16 cellular contexts compared by ENCODE assay signal in the genomic region with DNA sequence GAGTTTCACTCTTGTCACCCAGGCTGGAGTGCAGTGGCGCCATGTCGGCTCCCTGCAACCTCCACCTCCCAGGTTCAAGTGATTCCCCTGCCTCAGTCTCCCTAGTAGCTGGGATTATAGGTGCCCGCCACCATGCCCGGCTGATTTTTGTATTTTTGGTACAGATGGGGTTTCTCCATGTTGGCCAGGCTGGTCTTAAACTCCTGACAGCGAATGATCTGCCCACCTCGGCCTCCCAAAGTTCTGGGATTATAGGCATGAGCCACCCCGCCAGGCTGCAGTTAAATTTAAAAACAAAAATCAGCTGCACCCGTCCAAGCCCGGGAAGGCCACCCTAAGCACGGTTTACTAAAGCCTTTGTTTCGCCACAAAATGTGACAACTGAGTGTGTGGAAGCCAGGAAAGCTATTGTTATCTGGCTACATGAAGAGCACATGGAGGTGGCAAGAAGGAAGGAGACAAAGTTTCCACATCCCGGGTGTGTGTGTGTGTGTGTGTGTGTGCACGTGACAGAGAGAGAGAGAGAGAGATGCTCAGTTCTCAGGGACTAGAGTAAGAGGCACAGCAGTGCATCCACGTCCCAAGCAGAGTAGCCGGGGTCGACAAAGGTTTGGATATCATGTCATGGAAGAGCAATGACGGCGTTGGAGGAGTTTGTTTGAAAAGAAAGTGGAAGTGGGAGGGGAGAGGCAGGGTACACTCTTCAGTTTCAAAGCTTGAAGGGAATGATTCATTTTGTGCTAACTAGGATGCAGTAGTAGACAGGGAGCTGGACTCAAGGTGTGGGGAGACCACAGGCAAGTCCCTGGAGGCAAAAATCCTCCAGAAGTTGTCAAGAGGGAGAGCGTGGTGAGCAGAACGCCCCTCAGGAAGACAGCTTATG. TPM values are rescaled to one million over a fixed set of nuclear protein-coding genes. Genes with fewer than 3 reads are reported as not detected.
DNase-seq lines count a peak whose midpoint lies in the region; ATAC-seq and TF ChIP-seq lines count a peak whose summit lies in the region.
"Had no signal": no experiment of that assay in that cellular context is flagged by ENCODE, and none has a peak within 500 bp of the region (broad histone marks: within the 10 kb centered on the region; RNA-seq: fewer than 3 reads in every experiment).

No MANE protein-coding gene starts in this region.

- no peaks in the 10 kb centered on the region for H3K27me3 Mint-ChIP-seq in activated CD4-positive, alpha-beta T cell treated with anti-CD3 and anti-CD28 coated beads, Interleukin-2, amount 10 ng/mL, durations not matched to agents 24 days and 14 days
- no peaks in the 10 kb centered on the region for H3K27me3 Mint-ChIP-seq in T-cell

- peak overlapping the region; percentile 64 for H3K4me3 Mint-ChIP-seq in activated CD4-positive, alpha-beta T cell treated with anti-CD3 and anti-CD28 coated beads, Interleukin-2, amount 10 ng/mL, durations not matched to agents 24 days and 14 days
- H3K4me3 Mint-ChIP-seq in T-cell, result peak overlapping the region in 2 of 3 donors; percentile 48 to 62

- peak; percentile 79 for DNase-seq in activated CD4-positive, alpha-beta T cell treated with anti-CD3 and anti-CD28 coated beads, Interleukin-2, amount 10 ng/mL, durations not matched to agents 24 days and 14 days
- no peak for DNase-seq in activated CD4-positive, alpha-beta T cell treated with anti-CD3 and anti-CD28 coated beads, Interleukin-2, amount 50 U/mL, for 4 hours
- peak in 1 of 34 experiments; percentile 14 for DNase-seq in T-cell
- DNase-seq in dorsolateral prefrontal cortex, result peak in 3 of 10 donors; percentile 22 to 24 (median 23)
- DNase-seq in stimulated activated naive CD8-positive, alpha-beta T cell treated with anti-CD3 and anti-CD28 coated beads, Interleukin-15, Interleukin-2, amounts not matched to agents 100 U/mL and 50 U/mL, for 24 hours, result peak; percentile 26
- no peak for DNase-seq in NCI-H510A treated with DMSO at 0.1 percent for 48 hours (lab: John Stamatoyannopoulos, UW)
- DNase-seq in cerebellar nuclear complex (lab: John Stamatoyannopoulos, UW), result no peak
- DNase-seq: DND-41; effector CD4-positive, alpha-beta T cell; heart left ventricle; mesenchymal stem cell; NCI-H1092 treated with DMSO at 0.1 percent for 48 hours had no signal

- H3K4me3 ChIP-seq in dorsolateral prefrontal cortex, result no peak overlapping the region
- H3K4me3 ChIP-seq: adrenal gland, heart left ventricle, right lobe of liver had no signal

- H3K27ac ChIP-seq in dorsolateral prefrontal cortex, result peak overlapping the region in 44 of 59 donors; percentile 6 to 87 (median 63)
- H3K27ac ChIP-seq: right lobe of liver had no signal

- peaks cover 60% of the 10 kb centered on the region for H3K4me1 Mint-ChIP-seq in activated CD4-positive, alpha-beta T cell treated with anti-CD3 and anti-CD28 coated beads, Interleukin-2, amount 10 ng/mL, durations not matched to agents 24 days and 14 days
- peaks cover 67 to 76% (median 75%) of the 10 kb centered on the region in 3 donors for H3K4me1 Mint-ChIP-seq in T-cell

- H3K27ac Mint-ChIP-seq in activated CD4-positive, alpha-beta T cell treated with anti-CD3 and anti-CD28 coated beads, Interleukin-2, amount 10 ng/mL, durations not matched to agents 24 days and 14 days, result peak overlapping the region; percentile 82
- H3K27ac Mint-ChIP-seq in T-cell, result peak overlapping the region; percentile 94

- no peaks in the 10 kb centered on the region for H3K9me3 Mint-ChIP-seq in activated CD4-positive, alpha-beta T cell treated with anti-CD3 and anti-CD28 coated beads, Interleukin-2, amount 10 ng/mL, durations not matched to agents 24 days and 14 days
- no peaks in the 10 kb centered on the region for H3K9me3 Mint-ChIP-seq in T-cell

- CTCF ChIA-PET in T-cell (lab: Charles Lee), result interaction anchor here in 1 of 2 donors (0.5 to 1.5 kb wide), 3 partner anchors 26 to 181 kb away, joined by 3 to 4 read pairs (median 3); no protein-coding TSS in a partner anchor

- no peak for TF ChIP-seq CTCF in dorsolateral prefrontal cortex (IDR thresholded peaks at IDR 0.05 in 54 of 56, conservative IDR thresholded peaks at IDR 0.05 in 2 of 56; ENCODE audit: low read depth in 1 of 56, partially characterized antibody in 56 of 56)

- POLR2A ChIA-PET in T-cell (lab: Charles Lee), result interaction anchor here in 1 of 2 donors (0.5 to 0.6 kb wide), 2 partner anchors 14 to 1413 kb away, joined by 3 to 4 read pairs; no protein-coding TSS in a partner anchor

- ATAC-seq in T-cell (replicated peaks in 1 of 4), result no peak
- ATAC-seq in stimulated activated naive CD8-positive, alpha-beta T cell treated with anti-CD3 and anti-CD28 coated beads, Interleukin-15, Interleukin-2, amounts not matched to agents 100 U/mL and 50 U/mL, for 24 hours, result peak; percentile 13
- ATAC-seq in HG03520 (IDR thresholded peaks at IDR 0.05; ENCODE audit: unreplicated experiment), result no peak
- ATAC-seq: heart left ventricle, right lobe of liver had no signal

- intact Hi-C loops in activated CD4-positive, alpha-beta T cell treated with anti-CD3 and anti-CD28 coated beads, Interleukin-2, amount 10 ng/mL, durations not matched to agents 24 days and 14 days (cut with micrococcal nuclease), result loop anchor here (1.0 to 10.0 kb wide), 3 partner anchors 19 to 275 kb away; partner anchors contain the start of gene DGKD
- intact Hi-C loops in dorsolateral prefrontal cortex (cut with DNase I), result no loop called here

- H3K36me3 Mint-ChIP-seq in activated CD4-positive, alpha-beta T cell treated with anti-CD3 and anti-CD28 coated beads, Interleukin-2, amount 10 ng/mL, durations not matched to agents 24 days and 14 days (ENCODE audit: low read depth), result peaks cover 40% of the 10 kb centered on the region
- peaks cover 33% of the 10 kb centered on the region for H3K36me3 Mint-ChIP-seq in T-cell

- no peaks in the 10 kb centered on the region for H3K27me3 ChIP-seq in dorsolateral prefrontal cortex
- H3K27me3 ChIP-seq: adrenal gland, heart left ventricle, right lobe of liver had no signal

RNA-seq across cellular contexts. Expression of gene INPP5D, which starts 20.1 kb away (rescaled TPM):
- 43.6 and 45.8 TPM in 2 replicates for total RNA-seq in activated CD4-positive, alpha-beta T cell treated with anti-CD3 and anti-CD28 coated beads, Interleukin-2, amount 10 ng/mL, durations not matched to agents 24 days and 14 days
- total RNA-seq in T-cell (100 to 1,000 TPM; 108 to 216 (median 135) TPM), dorsolateral prefrontal cortex (10 to 100 TPM in 117 of 120 experiments, 1 to 10 TPM in 3; 5.0 to 38.5 (median 18.8) TPM)

RNA-seq across cellular contexts. Expression of gene NEU2, which starts 47.7 kb away (rescaled TPM):
- not detected in 2 replicates for total RNA-seq in activated CD4-positive, alpha-beta T cell treated with anti-CD3 and anti-CD28 coated beads, Interleukin-2, amount 10 ng/mL, durations not matched to agents 24 days and 14 days
- total RNA-seq in T-cell, result not detected
- not detected for total RNA-seq in dorsolateral prefrontal cortex
- total RNA-seq: A673, adrenal gland, heart left ventricle, right lobe of liver had no signal

Comparison
In these comparisons a context has a peak if more than half of its experiments do, and no peak if none do; other contexts are left out.
1. DNase-seq: peak in activated CD4-positive, alpha-beta T cell treated with anti-CD3 and anti-CD28 coated beads, Interleukin-2, amount 10 ng/mL, durations not matched to agents 24 days and 14 days (single experiment) and stimulated activated naive CD8-positive, alpha-beta T cell treated with anti-CD3 and anti-CD28 coated beads, Interleukin-15, Interleukin-2, amounts not matched to agents 100 U/mL and 50 U/mL, for 24 hours (single experiment); none in activated CD4-positive, alpha-beta T cell treated with anti-CD3 and anti-CD28 coated beads, Interleukin-2, amount 50 U/mL, for 4 hours (0 of 2), NCI-H510A treated with DMSO at 0.1 percent for 48 hours (single experiment) and cerebellar nuclear complex (0 of 2).